13 cellular contexts compared by ENCODE assay signal in genomic region chr12:2273288-2273687, GRCh38.
DNase-seq lines count a peak whose midpoint lies in the region; ATAC-seq and TF ChIP-seq lines count a peak whose summit lies in the region.
"Had no signal": no experiment of that assay in that cellular context is flagged by ENCODE, and none has a peak within 500 bp of the region (broad histone marks: within the 10 kb centered on the region; RNA-seq: fewer than 3 reads in every experiment).

No MANE protein-coding gene starts in this region.

- peaks cover 26% of the 10 kb centered on the region for H3K4me1 ChIP-seq in GM23248 (ENCODE audit: insufficient read depth)
- peaks cover 24% of the 10 kb centered on the region for H3K4me1 ChIP-seq in skeletal muscle satellite cell (ENCODE audit: control insufficient read depth, insufficient read depth, low read length)
- H3K4me1 ChIP-seq in breast epithelium = no peaks in the 10 kb centered on the region

- peak; percentile 41 for TF ChIP-seq CTCF in cardiac fibroblast (IDR thresholded peaks at IDR 0.05; ENCODE audit: low read depth, low read length)
- no peak for TF ChIP-seq CTCF in breast epithelium (IDR thresholded peaks at IDR 0.05)

- peak overlapping the region; percentile 11 for H3K4me2 ChIP-seq in GM23248 (ENCODE audit: unreplicated experiment)
- H3K4me2 ChIP-seq in skeletal muscle satellite cell (ENCODE audit: low read length) = peak overlapping the region; percentile 9

- H3K4me1 Mint-ChIP-seq in activated T-helper 17 cell treated with anti-CD3 and anti-CD28 coated beads, Interleukin-2, amount 50 U/mL, for 72 hours = no peaks in the 10 kb centered on the region

- no peaks in the 10 kb centered on the region for H3K9me3 ChIP-seq in GM23248 (ENCODE audit: low read depth)
- H3K9me3 ChIP-seq in skeletal muscle satellite cell (replicated peaks; ENCODE audit: low read length) = no peaks in the 10 kb centered on the region
- H3K9me3 ChIP-seq in breast epithelium = no peaks in the 10 kb centered on the region
- H3K9me3 ChIP-seq: esophagus squamous epithelium had no signal

- H3K79me2 ChIP-seq in GM23248 (ENCODE audit: insufficient read depth) = peaks cover 69% of the 10 kb centered on the region

- no peak overlapping the region for H3K4me3 Mint-ChIP-seq in activated T-helper 17 cell treated with anti-CD3 and anti-CD28 coated beads, Interleukin-2, amount 50 U/mL, for 72 hours
- H3K4me3 Mint-ChIP-seq: activated T-cell treated with anti-CD3 and anti-CD28 coated beads, Interleukin-2, amount 50 U/mL, for 4 hours had no signal

- 26 to 32% methylated on average over 4 of the region's 4 CpGs for WGBS in GM23248 (ENCODE audit: low coverage in 1 of 2, low lambda C conversion rate in 2 of 2, missing lambda C conversion rate in 2 of 2), 2 experiments

- ATAC-seq in left ventricle myocardium superior = peak; percentile 67
- ATAC-seq in activated T-helper 17 cell treated with anti-CD3 and anti-CD28 coated beads, Interleukin-2, amount 50 U/mL, for 72 hours (replicated peaks) = no peak
- no peak for ATAC-seq in HG02798 (IDR thresholded peaks at IDR 0.05; ENCODE audit: poor library complexity, unreplicated experiment)
- ATAC-seq: activated T-cell treated with anti-CD3 and anti-CD28 coated beads, Interleukin-2, amount 50 U/mL, for 4 hours had no signal

- intact Hi-C loops in left ventricle myocardium superior (cut with micrococcal nuclease) (no loop called here), breast epithelium (cut with DNase I; ENCODE audit: low total_unique reads) (no loop called here)

- no peaks in the 10 kb centered on the region for H3K36me3 Mint-ChIP-seq in activated T-helper 17 cell treated with anti-CD3 and anti-CD28 coated beads, Interleukin-2, amount 50 U/mL, for 72 hours (ENCODE audit: low read depth)

- no peaks in the 10 kb centered on the region for H3K9me2 ChIP-seq in GM23248 (ENCODE audit: insufficient read depth)

- peaks cover 4% of the 10 kb centered on the region for H3K27me3 Mint-ChIP-seq in activated T-helper 17 cell treated with anti-CD3 and anti-CD28 coated beads, Interleukin-2, amount 50 U/mL, for 72 hours

- no peaks in the 10 kb centered on the region for H3K27me3 ChIP-seq in GM23248 (replicated peaks; ENCODE audit: insufficient read depth)
- H3K27me3 ChIP-seq in skeletal muscle satellite cell (ENCODE audit: control insufficient read depth, insufficient read depth, low read length) = no peaks in the 10 kb centered on the region
- H3K27me3 ChIP-seq in breast epithelium = no peaks in the 10 kb centered on the region

- H3F3A ChIP-seq in GM23248 (ENCODE audit: insufficient read depth) = peaks cover 27% of the 10 kb centered on the region

- no peak overlapping the region for H3K27ac Mint-ChIP-seq in activated T-helper 17 cell treated with anti-CD3 and anti-CD28 coated beads, Interleukin-2, amount 50 U/mL, for 72 hours

- no peak for TF ChIP-seq POLR2A in breast epithelium (IDR thresholded peaks at IDR 0.05)
- no peak for TF ChIP-seq POLR2A in erythroblast (IDR thresholded peaks at IDR 0.05; ENCODE audit: low read length)

- H2AFZ ChIP-seq in GM23248 = no peak overlapping the region

- H3K27ac ChIP-seq in GM23248 (peak overlapping the region; percentile 28), breast epithelium (peak overlapping the region in 1 of 2 donors; percentile 32)

- no peak overlapping the region for H3K4me3 ChIP-seq in GM23248
- H3K4me3 ChIP-seq in cardiac fibroblast (replicated peaks in 1 of 2; ENCODE audit: low read depth in 2 of 2, low read length in 2 of 2) = no peak overlapping the region
- no peak overlapping the region for H3K4me3 ChIP-seq in skeletal muscle satellite cell (ENCODE audit: low read length)
- H3K4me3 ChIP-seq in breast epithelium = no peak overlapping the region
- H3K4me3 ChIP-seq: esophagus squamous epithelium had no signal

- no peaks in the 10 kb centered on the region for H4K20me1 ChIP-seq in GM23248 (ENCODE audit: insufficient read depth)

- no peak overlapping the region for H3K9ac ChIP-seq in GM23248
- no peak overlapping the region for H3K9ac ChIP-seq in skeletal muscle satellite cell (ENCODE audit: low read depth, low read length)

- no peaks in the 10 kb centered on the region for H3K9me3 Mint-ChIP-seq in activated T-helper 17 cell treated with anti-CD3 and anti-CD28 coated beads, Interleukin-2, amount 50 U/mL, for 72 hours
- H3K9me3 Mint-ChIP-seq: activated T-cell treated with anti-CD3 and anti-CD28 coated beads, Interleukin-2, amount 50 U/mL, for 4 hours had no signal

- no peaks in the 10 kb centered on the region for H3K36me3 ChIP-seq in GM23248 (ENCODE audit: low read depth)
- no peaks in the 10 kb centered on the region for H3K36me3 ChIP-seq in skeletal muscle satellite cell (ENCODE audit: insufficient read depth, low read length)
- H3K36me3 ChIP-seq in breast epithelium = no peaks in the 10 kb centered on the region
- H3K36me3 ChIP-seq: esophagus squamous epithelium had no signal

- DNase-seq in GM23248 (peak; percentile 80), cardiac fibroblast (ENCODE audit: low read depth in 2 of 2) (peak; percentile 58 to 71), left ventricle myocardium superior (peak; percentile 66), breast epithelium (ENCODE audit: low spot score in 2 of 2) (no peak), erythroblast (lab: John Stamatoyannopoulos, UW) (no peak)
- DNase-seq: activated T-cell treated with anti-CD3 and anti-CD28 coated beads, Interleukin-2, amount 50 U/mL, for 4 hours; esophagus squamous epithelium; NCI-H1417; NCI-H510A treated with DMSO at 0.1 percent for 48 hours; stimulated activated naive CD4-positive, alpha-beta T cell treated with Interleukin-2 at 50 U/mL for 16 hours had no signal

- in situ Hi-C loops in GM23248 (cut with MboI) = no loop called here

Comparison
In these comparisons a context has a peak if more than half of its experiments do, and no peak if none do; other contexts are left out.
1. DNase-seq: peak in GM23248 (single experiment), cardiac fibroblast (2 of 2) and left ventricle myocardium superior (single experiment); none in breast epithelium (0 of 2) and erythroblast (0 of 2).